In genomic region chr20:47711046-47711752, GRCh38 we compare ENCODE assay signal across 1 cellular context.
TF ChIP-seq lines count a peak whose summit lies in the region.

No MANE protein-coding gene starts in this region.

TF ChIP-seq in HepG2, 621 proteins besides CTCF, POLR2A, EP300 and RAD21 (continues in another document):
- TF ChIP-seq, protein P1, sequence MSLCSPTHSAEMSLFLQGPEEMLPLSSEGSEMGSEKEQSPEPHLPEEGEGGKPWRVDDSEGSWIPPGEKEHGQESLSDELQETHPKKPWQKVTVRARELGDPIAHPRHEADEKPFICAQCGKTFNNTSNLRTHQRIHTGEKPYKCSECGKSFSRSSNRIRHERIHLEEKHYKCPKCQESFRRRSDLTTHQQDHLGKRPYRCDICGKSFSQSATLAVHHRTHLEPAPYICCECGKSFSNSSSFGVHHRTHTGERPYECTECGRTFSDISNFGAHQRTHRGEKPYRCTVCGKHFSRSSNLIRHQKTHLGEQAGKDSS (CRISPR knock-in tag; IDR thresholded peaks at IDR 0.05; ENCODE audit: borderline replicate concordance, low read depth) = no peak
- TF ChIP-seq, protein P2, sequence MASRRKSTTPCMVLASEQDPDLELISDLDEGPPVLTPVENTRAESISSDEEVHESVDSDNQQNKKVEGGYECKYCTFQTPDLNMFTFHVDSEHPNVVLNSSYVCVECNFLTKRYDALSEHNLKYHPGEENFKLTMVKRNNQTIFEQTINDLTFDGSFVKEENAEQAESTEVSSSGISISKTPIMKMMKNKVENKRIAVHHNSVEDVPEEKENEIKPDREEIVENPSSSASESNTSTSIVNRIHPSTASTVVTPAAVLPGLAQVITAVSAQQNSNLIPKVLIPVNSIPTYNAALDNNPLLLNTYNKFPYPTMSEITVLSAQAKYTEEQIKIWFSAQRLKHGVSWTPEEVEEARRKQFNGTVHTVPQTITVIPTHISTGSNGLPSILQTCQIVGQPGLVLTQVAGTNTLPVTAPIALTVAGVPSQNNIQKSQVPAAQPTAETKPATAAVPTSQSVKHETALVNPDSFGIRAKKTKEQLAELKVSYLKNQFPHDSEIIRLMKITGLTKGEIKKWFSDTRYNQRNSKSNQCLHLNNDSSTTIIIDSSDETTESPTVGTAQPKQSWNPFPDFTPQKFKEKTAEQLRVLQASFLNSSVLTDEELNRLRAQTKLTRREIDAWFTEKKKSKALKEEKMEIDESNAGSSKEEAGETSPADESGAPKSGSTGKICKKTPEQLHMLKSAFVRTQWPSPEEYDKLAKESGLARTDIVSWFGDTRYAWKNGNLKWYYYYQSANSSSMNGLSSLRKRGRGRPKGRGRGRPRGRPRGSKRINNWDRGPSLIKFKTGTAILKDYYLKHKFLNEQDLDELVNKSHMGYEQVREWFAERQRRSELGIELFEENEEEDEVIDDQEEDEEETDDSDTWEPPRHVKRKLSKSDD (CRISPR knock-in tag; IDR thresholded peaks at IDR 0.05; ENCODE audit: low read depth) = peak; percentile 93
- TF ChIP-seq, protein P3, sequence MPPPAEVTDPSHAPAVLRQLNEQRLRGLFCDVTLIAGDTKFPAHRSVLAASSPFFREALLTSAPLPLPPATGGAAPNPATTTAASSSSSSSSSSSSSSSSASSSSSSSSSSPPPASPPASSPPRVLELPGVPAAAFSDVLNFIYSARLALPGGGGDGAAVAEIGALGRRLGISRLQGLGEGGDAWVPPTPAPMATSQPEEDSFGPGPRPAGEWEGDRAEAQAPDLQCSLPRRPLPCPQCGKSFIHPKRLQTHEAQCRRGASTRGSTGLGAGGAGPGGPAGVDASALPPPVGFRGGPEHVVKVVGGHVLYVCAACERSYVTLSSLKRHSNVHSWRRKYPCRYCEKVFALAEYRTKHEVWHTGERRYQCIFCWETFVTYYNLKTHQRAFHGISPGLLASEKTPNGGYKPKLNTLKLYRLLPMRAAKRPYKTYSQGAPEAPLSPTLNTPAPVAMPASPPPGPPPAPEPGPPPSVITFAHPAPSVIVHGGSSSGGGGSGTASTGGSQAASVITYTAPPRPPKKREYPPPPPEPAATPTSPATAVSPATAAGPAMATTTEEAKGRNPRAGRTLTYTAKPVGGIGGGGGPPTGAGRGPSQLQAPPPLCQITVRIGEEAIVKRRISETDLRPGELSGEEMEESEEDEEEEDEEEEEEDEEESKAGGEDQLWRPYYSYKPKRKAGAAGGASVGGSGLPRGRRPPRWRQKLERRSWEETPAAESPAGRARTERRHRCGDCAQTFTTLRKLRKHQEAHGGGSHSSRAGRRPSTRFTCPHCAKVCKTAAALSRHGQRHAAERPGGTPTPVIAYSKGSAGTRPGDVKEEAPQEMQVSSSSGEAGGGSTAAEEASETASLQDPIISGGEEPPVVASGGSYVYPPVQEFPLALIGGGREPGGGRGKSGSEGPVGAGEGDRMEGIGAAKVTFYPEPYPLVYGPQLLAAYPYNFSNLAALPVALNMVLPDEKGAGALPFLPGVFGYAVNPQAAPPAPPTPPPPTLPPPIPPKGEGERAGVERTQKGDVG (CRISPR knock-in tag; IDR thresholded peaks at IDR 0.05; ENCODE audit: borderline replicate concordance) = no peak
- no peak for TF ChIP-seq NFYB (CRISPR knock-in tag; IDR thresholded peaks at IDR 0.05)
- peak; percentile 94 for TF ChIP-seq NCOR1 (IDR thresholded peaks at IDR 0.05; ENCODE audit: borderline replicate concordance, low read length)
- TF ChIP-seq, protein P4, sequence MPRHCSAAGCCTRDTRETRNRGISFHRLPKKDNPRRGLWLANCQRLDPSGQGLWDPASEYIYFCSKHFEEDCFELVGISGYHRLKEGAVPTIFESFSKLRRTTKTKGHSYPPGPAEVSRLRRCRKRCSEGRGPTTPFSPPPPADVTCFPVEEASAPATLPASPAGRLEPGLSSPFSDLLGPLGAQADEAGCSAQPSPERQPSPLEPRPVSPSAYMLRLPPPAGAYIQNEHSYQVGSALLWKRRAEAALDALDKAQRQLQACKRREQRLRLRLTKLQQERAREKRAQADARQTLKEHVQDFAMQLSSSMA (CRISPR knock-in tag; IDR thresholded peaks at IDR 0.05) = peak; percentile 94; the same call in 1 of the 2 replicates
- 0 out of 2 replicates have a peak, but pooled peaks have one; percentile 48 for TF ChIP-seq MIER3 (CRISPR knock-in tag; IDR thresholded peaks at IDR 0.05; ENCODE audit: borderline replicate concordance)
- TF ChIP-seq CC2D1A (CRISPR knock-in tag; IDR thresholded peaks at IDR 0.05) = no peak
- TF ChIP-seq SMYD3 (CRISPR knock-in tag; IDR thresholded peaks at IDR 0.05) = no peak
- no peak for TF ChIP-seq ZNF747 (CRISPR knock-in tag; IDR thresholded peaks at IDR 0.05; ENCODE audit: borderline replicate concordance)
- no peak for TF ChIP-seq ATF1 (CRISPR knock-in tag; IDR thresholded peaks at IDR 0.05)
- peak; percentile 73 for TF ChIP-seq KAT8 (CRISPR knock-in tag; IDR thresholded peaks at IDR 0.05)
- peak; percentile 97 for TF ChIP-seq CBFB (CRISPR knock-in tag; IDR thresholded peaks at IDR 0.05)
- TF ChIP-seq KLF9 (CRISPR knock-in tag; IDR thresholded peaks at IDR 0.05; ENCODE audit: low read depth) = 0 out of 2 replicates have a peak, but pooled peaks have one; percentile 31
- no peak for TF ChIP-seq ZNF737 (CRISPR knock-in tag; IDR thresholded peaks at IDR 0.05; ENCODE audit: borderline replicate concordance)
- TF ChIP-seq, protein P5, sequence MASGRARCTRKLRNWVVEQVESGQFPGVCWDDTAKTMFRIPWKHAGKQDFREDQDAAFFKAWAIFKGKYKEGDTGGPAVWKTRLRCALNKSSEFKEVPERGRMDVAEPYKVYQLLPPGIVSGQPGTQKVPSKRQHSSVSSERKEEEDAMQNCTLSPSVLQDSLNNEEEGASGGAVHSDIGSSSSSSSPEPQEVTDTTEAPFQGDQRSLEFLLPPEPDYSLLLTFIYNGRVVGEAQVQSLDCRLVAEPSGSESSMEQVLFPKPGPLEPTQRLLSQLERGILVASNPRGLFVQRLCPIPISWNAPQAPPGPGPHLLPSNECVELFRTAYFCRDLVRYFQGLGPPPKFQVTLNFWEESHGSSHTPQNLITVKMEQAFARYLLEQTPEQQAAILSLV (CRISPR knock-in tag; IDR thresholded peaks at IDR 0.05; ENCODE audit: borderline replicate concordance) = no peak
- TF ChIP-seq TGIF2 (CRISPR knock-in tag; IDR thresholded peaks at IDR 0.05) = peak; percentile 99
- no peak for TF ChIP-seq ZNF260 (CRISPR knock-in tag; IDR thresholded peaks at IDR 0.05; ENCODE audit: borderline replicate concordance, low read depth)
- TF ChIP-seq ZFP37 (CRISPR knock-in tag; IDR thresholded peaks at IDR 0.05; ENCODE audit: borderline replicate concordance) = peak; percentile 78; the same call in 1 of the 2 replicates
- no peak for TF ChIP-seq ZNF703 (CRISPR knock-in tag; IDR thresholded peaks at IDR 0.05; ENCODE audit: borderline replicate concordance)
- TF ChIP-seq, protein P6, sequence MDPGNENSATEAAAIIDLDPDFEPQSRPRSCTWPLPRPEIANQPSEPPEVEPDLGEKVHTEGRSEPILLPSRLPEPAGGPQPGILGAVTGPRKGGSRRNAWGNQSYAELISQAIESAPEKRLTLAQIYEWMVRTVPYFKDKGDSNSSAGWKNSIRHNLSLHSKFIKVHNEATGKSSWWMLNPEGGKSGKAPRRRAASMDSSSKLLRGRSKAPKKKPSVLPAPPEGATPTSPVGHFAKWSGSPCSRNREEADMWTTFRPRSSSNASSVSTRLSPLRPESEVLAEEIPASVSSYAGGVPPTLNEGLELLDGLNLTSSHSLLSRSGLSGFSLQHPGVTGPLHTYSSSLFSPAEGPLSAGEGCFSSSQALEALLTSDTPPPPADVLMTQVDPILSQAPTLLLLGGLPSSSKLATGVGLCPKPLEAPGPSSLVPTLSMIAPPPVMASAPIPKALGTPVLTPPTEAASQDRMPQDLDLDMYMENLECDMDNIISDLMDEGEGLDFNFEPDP (CRISPR knock-in tag; conservative IDR thresholded peaks at IDR 0.05) = no peak
- TF ChIP-seq TRAFD1 (CRISPR knock-in tag; IDR thresholded peaks at IDR 0.05; ENCODE audit: borderline replicate concordance) = no peak
- TF ChIP-seq KMT2A (CRISPR knock-in tag; IDR thresholded peaks at IDR 0.05) = peak; percentile 87
- no peak for TF ChIP-seq ZNF720 (CRISPR knock-in tag; IDR thresholded peaks at IDR 0.05)
- TF ChIP-seq ZNF441 (CRISPR knock-in tag; IDR thresholded peaks at IDR 0.05; ENCODE audit: borderline replicate concordance) = 0 out of 2 replicates have a peak, but pooled peaks have one; percentile 60
- TF ChIP-seq DBP (CRISPR knock-in tag; IDR thresholded peaks at IDR 0.05; ENCODE audit: not compliant biosample characterization) = no peak
- no peak; the same call in 1 of the 2 replicates for TF ChIP-seq ZNF460 (CRISPR knock-in tag; IDR thresholded peaks at IDR 0.05; ENCODE audit: borderline replicate concordance)
- no peak; the same call in 1 of the 2 replicates for TF ChIP-seq ARHGAP35 (CRISPR knock-in tag; IDR thresholded peaks at IDR 0.05; ENCODE audit: borderline replicate concordance)
- TF ChIP-seq ZNF292 (CRISPR knock-in tag; IDR thresholded peaks at IDR 0.05; ENCODE audit: borderline replicate concordance, low read depth) = peak; percentile 96; the same call in 1 of the 2 replicates
- no peak for TF ChIP-seq SUZ12 (IDR thresholded peaks at IDR 0.05; ENCODE audit: low read depth, low read length)
- peak; percentile 67; the same call in 1 of the 2 replicates for TF ChIP-seq DRAP1 (CRISPR knock-in tag; IDR thresholded peaks at IDR 0.05)
- TF ChIP-seq ZMAT5 (CRISPR knock-in tag; IDR thresholded peaks at IDR 0.05; ENCODE audit: borderline replicate concordance, low read depth) = no peak
- no peak for TF ChIP-seq ZNF34 (CRISPR knock-in tag; IDR thresholded peaks at IDR 0.05; ENCODE audit: borderline replicate concordance)
- peak; percentile 89; the same call in 1 of the 2 replicates for TF ChIP-seq FOXO1 (CRISPR knock-in tag; IDR thresholded peaks at IDR 0.05)
- peak; percentile 90; the same call in 1 of the 2 replicates for TF ChIP-seq CBX5 (CRISPR knock-in tag; IDR thresholded peaks at IDR 0.05; ENCODE audit: borderline replicate concordance)
- TF ChIP-seq ZNF224 (CRISPR knock-in tag; IDR thresholded peaks at IDR 0.05) = no peak
- TF ChIP-seq ZNF281 (CRISPR knock-in tag; IDR thresholded peaks at IDR 0.05; ENCODE audit: borderline replicate concordance) = peak; percentile 98
- TF ChIP-seq RXRB (CRISPR knock-in tag; IDR thresholded peaks at IDR 0.05; ENCODE audit: borderline replicate concordance) = peak; percentile 86; the same call in 1 of the 2 replicates
- peak; percentile 94 for TF ChIP-seq ZNF792 (CRISPR knock-in tag; IDR thresholded peaks at IDR 0.05)
- 0 out of 2 replicates have a peak, but pooled peaks have one; percentile 9 for TF ChIP-seq CREB1 (IDR thresholded peaks at IDR 0.05)
- no peak for TF ChIP-seq CREB1 (CRISPR knock-in tag; IDR thresholded peaks at IDR 0.05)
- no peak for TF ChIP-seq YY1 (IDR thresholded peaks at IDR 0.05; ENCODE audit: insufficient read depth, insufficient replicate concordance, low read depth, low read length)
- TF ChIP-seq SAFB2 (CRISPR knock-in tag; IDR thresholded peaks at IDR 0.05; ENCODE audit: borderline replicate concordance, low read depth) = no peak
- peak; percentile 59; the same call in 1 of the 2 replicates for TF ChIP-seq ZFY (CRISPR knock-in tag; IDR thresholded peaks at IDR 0.05)
- peak; percentile 77 for TF ChIP-seq GATAD1 (CRISPR knock-in tag; IDR thresholded peaks at IDR 0.05)
- TF ChIP-seq CHD2 (IDR thresholded peaks at IDR 0.05; ENCODE audit: low read depth, low read length) = no peak
- peak; percentile 88 for TF ChIP-seq ZSCAN22 (CRISPR knock-in tag; IDR thresholded peaks at IDR 0.05)
- TF ChIP-seq ZNF850 (CRISPR knock-in tag; conservative IDR thresholded peaks at IDR 0.05) = no peak
- peak; percentile 78; the same call in 1 of the 2 replicates for TF ChIP-seq ZNF749 (CRISPR knock-in tag; IDR thresholded peaks at IDR 0.05; ENCODE audit: borderline replicate concordance)
- TF ChIP-seq HDAC1 (CRISPR knock-in tag; IDR thresholded peaks at IDR 0.05) = peak; percentile 94
- peak; percentile 83 for TF ChIP-seq ZNF780A (CRISPR knock-in tag; IDR thresholded peaks at IDR 0.05)
- 0 out of 2 replicates have a peak, but pooled peaks have one; percentile 54 for TF ChIP-seq ZNF878 (CRISPR knock-in tag; IDR thresholded peaks at IDR 0.05)
